8 cellular contexts compared by ENCODE assay signal in the genomic region with DNA sequence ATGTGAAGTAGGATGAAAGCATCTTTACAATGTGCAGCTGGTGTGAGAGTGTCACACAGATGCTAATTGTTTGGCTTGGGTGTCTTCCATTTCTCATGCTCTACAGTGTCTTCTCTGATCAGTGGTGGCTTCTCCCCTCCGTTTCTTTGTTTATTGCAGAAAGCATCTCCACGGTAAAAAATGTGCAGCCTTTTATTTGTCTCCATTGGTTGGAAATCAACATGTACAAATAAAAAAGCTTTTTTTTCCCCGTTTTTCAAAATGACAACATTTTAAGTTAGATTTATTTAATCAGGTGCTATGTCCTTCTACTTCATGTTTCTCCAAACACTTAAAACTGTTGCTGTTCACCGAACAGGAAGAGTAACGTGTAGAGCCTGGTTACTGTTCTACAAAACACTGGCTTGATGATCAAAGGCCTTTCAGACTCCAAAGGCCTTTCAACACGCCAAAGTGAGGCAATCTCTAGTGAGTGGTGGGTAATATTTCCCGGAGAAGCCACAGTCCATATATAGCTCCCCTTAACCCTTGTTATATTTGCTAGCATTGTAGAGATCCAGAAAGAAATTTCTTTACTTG. TPM values are rescaled to one million over a fixed set of nuclear protein-coding genes. Genes with fewer than 3 reads are reported as not detected.
DNase-seq lines count a peak whose midpoint lies in the region; ATAC-seq and TF ChIP-seq lines count a peak whose summit lies in the region.
"Not testable (repeated sequence)": the region's sequence is repeated elsewhere in the genome, so short reads cannot be mapped to it uniquely, and the experiment has no call there.

No MANE protein-coding gene starts in this region.

- H3K4me3 Mint-ChIP-seq in naive thymus-derived CD4-positive, alpha-beta T cell, result peak overlapping the region; percentile 56 to 92 (median 82)

- peak overlapping the region; percentile 92 to 99 for H3K27ac Mint-ChIP-seq in activated naive CD4-positive, alpha-beta T cell treated with anti-CD3 and anti-CD28 coated beads, Interleukin-2, amount 50 U/mL, for 72 hours
- H3K27ac Mint-ChIP-seq in naive thymus-derived CD4-positive, alpha-beta T cell, result peak overlapping the region; percentile 92 to 99 (median 95)

- not testable (repeated sequence) for H3K9me2 ChIP-seq in SU-DHL-6 (replicated peaks; ENCODE audit: insufficient read depth, low read length)

- in situ Hi-C loops in ACHN (cut with HindIII; ENCODE audit: low pct_ligation_motif_present, low pct_unique_long_range_greater_than_20kb, low sequenced_read_pairs), result not testable (repeated sequence)

- not testable (repeated sequence) for H4K20me1 ChIP-seq in SU-DHL-6 (ENCODE audit: low read depth, low read length)

- not testable (repeated sequence) for H3K27ac ChIP-seq in SU-DHL-6 (ENCODE audit: low read depth, low read length)
- H3K27ac ChIP-seq in heart right ventricle, result peak overlapping the region in 2 of 10 donors; percentile 9 to 77
- H3K27ac ChIP-seq in naive thymus-derived CD4-positive, alpha-beta T cell (ENCODE audit: low read depth, low read length), result peak overlapping the region; percentile 69

- POLR2A ChIA-PET in naive thymus-derived CD4-positive, alpha-beta T cell (lab: Charles Lee), result interaction anchor here (1.6 kb wide), 1 partner anchor 143 kb away, joined by 5 read pairs; the partner anchor contains the start of gene TMEM192

- H3K27me3 ChIP-seq in SU-DHL-6 (ENCODE audit: low read length); heart right ventricle; naive thymus-derived CD4-positive, alpha-beta T cell (ENCODE audit: control insufficient read depth in 2 of 2, insufficient read depth in 2 of 2, low read length in 2 of 2): not testable (repeated sequence)

- H3K9me3 ChIP-seq in SU-DHL-6 (ENCODE audit: insufficient read depth, low read length); heart right ventricle; naive thymus-derived CD4-positive, alpha-beta T cell (ENCODE audit: control insufficient read depth in 2 of 3, low read length in 3 of 3): not testable (repeated sequence)

- WGBS in heart right ventricle, 2 donors, result 31 to 50% methylated on average over 7 of the region's 7 CpGs

- H3K79me2 ChIP-seq in SU-DHL-6 (ENCODE audit: insufficient read depth, low read length), result not testable (repeated sequence)

- intact Hi-C loops in heart right ventricle (cut with DNase I), result not testable (repeated sequence)
- intact Hi-C loops in naive thymus-derived CD4-positive, alpha-beta T cell (cut with micrococcal nuclease), result loop anchor here (1.0 to 5.0 kb wide), 4 partner anchors 45 to 144 kb away; partner anchors contain the start of gene TMEM192 (in 1 of the 2)

- H3K9ac ChIP-seq in SU-DHL-6 (ENCODE audit: low read length), result not testable (repeated sequence)

- H3K9me3 Mint-ChIP-seq in activated naive CD4-positive, alpha-beta T cell treated with anti-CD3 and anti-CD28 coated beads, Interleukin-2, amount 50 U/mL, for 72 hours; naive thymus-derived CD4-positive, alpha-beta T cell: not testable (repeated sequence)

- H3K27me3 Mint-ChIP-seq in naive thymus-derived CD4-positive, alpha-beta T cell, result not testable (repeated sequence)

- H3K4me3 ChIP-seq in SU-DHL-6 (ENCODE audit: insufficient read depth, low read length, poor library complexity, severe bottlenecking); heart right ventricle: not testable (repeated sequence)
- H3K4me3 ChIP-seq in naive thymus-derived CD4-positive, alpha-beta T cell (ENCODE audit: low read length), result peak overlapping the region; percentile 55

- not testable (repeated sequence) for TF ChIP-seq CTCF in SU-DHL-6 (IDR thresholded peaks at IDR 0.05; ENCODE audit: insufficient read depth, low read length, poor library complexity, severe bottlenecking); heart right ventricle (IDR thresholded peaks at IDR 0.05)

- CTCF ChIA-PET in naive thymus-derived CD4-positive, alpha-beta T cell (lab: Charles Lee), result not testable (repeated sequence)

- peaks cover 31 to 78% (median 68%) of the 10 kb centered on the region in 7 donors for H3K4me1 Mint-ChIP-seq in naive thymus-derived CD4-positive, alpha-beta T cell

- ATAC-seq in GM18909 (IDR thresholded peaks at IDR 0.05; ENCODE audit: poor library complexity, unreplicated experiment), result peak; percentile 32
- ATAC-seq in HG03139 (IDR thresholded peaks at IDR 0.05; ENCODE audit: unreplicated experiment), result peak; percentile 30
- peak; percentile 40 to 63 for ATAC-seq in activated naive CD4-positive, alpha-beta T cell treated with anti-CD3 and anti-CD28 coated beads, Interleukin-2, amount 50 U/mL, for 72 hours
- ATAC-seq in heart right ventricle, result peak; percentile 42 to 93 (median 84)
- ATAC-seq in naive thymus-derived CD4-positive, alpha-beta T cell, result peak; percentile 75

- not testable (repeated sequence) for H2AFZ ChIP-seq in SU-DHL-6 (ENCODE audit: low read depth, low read length, severe bottlenecking)

- peaks cover 0 to 39% (median 14%) of the 10 kb centered on the region in 9 donors for H3K4me1 ChIP-seq in heart right ventricle
- peaks cover 0 to 46% of the 10 kb centered on the region in 2 donors for H3K4me1 ChIP-seq in naive thymus-derived CD4-positive, alpha-beta T cell (ENCODE audit: control insufficient read depth in 2 of 2, insufficient read depth in 2 of 2, low read length in 2 of 2)

- not testable (repeated sequence) for H3K36me3 Mint-ChIP-seq in activated naive CD4-positive, alpha-beta T cell treated with anti-CD3 and anti-CD28 coated beads, Interleukin-2, amount 50 U/mL, for 72 hours
- H3K36me3 Mint-ChIP-seq in naive thymus-derived CD4-positive, alpha-beta T cell, result peaks cover 0 to 20% (median 0%) of the 10 kb centered on the region in 5 donors

- H3F3A ChIP-seq in SU-DHL-6 (ENCODE audit: insufficient read depth), result not testable (repeated sequence)

- H3K4me2 ChIP-seq in SU-DHL-6 (ENCODE audit: low read depth, low read length, poor library complexity, severe bottlenecking), result peak overlapping the region; percentile 25

- DNase-seq in ACHN (peak; percentile 5), NCI-H2029 treated with DMSO at 0.1 percent for 48 hours (lab: John Stamatoyannopoulos, UW) (peak; percentile 41)
- DNase-seq in activated naive CD4-positive, alpha-beta T cell treated with anti-CD3 and anti-CD28 coated beads, Interleukin-2, amount 50 U/mL, for 72 hours (ENCODE audit: low spot score in 2 of 2); heart right ventricle: not testable (repeated sequence)
- peak in 7 of 9 donors; percentile 36 to 75 (median 54) for DNase-seq in naive thymus-derived CD4-positive, alpha-beta T cell

- not testable (repeated sequence) for H3K36me3 ChIP-seq in SU-DHL-6 (ENCODE audit: low read length); heart right ventricle; naive thymus-derived CD4-positive, alpha-beta T cell (ENCODE audit: control insufficient read depth in 2 of 3, insufficient read depth in 3 of 3, low read length in 3 of 3)

RNA-seq across cellular contexts. Expression of gene KLHL2, which starts 48.8 kb away (rescaled TPM):
- total RNA-seq in activated naive CD4-positive, alpha-beta T cell treated with anti-CD3 and anti-CD28 coated beads, Interleukin-2, amount 50 U/mL, for 72 hours, result 10 to 100 TPM; 32.1 to 35.1 TPM
- total RNA-seq in heart right ventricle, result 10 to 100 TPM in 7 of 10 donors, 1 to 10 TPM in 3; 6.0 to 14.7 (median 10.9) TPM
- 1 to 10 TPM; 6.1 to 9.1 TPM for polyA plus RNA-seq in heart right ventricle
- total RNA-seq in naive thymus-derived CD4-positive, alpha-beta T cell, result 10 to 100 TPM; 26.9 to 39.9 (median 27.9) TPM
- polyA plus RNA-seq in naive thymus-derived CD4-positive, alpha-beta T cell, result 1 to 10 TPM; 4.8 to 7.4 TPM

Comparison
In these comparisons a context has a peak if more than half of its experiments do, and no peak if none do; other contexts are left out.
1. ATAC-seq: peak in every context shown above with its lines; median percentile 84 in heart right ventricle; 75 in naive thymus-derived CD4-positive, alpha-beta T cell; 52 in activated naive CD4-positive, alpha-beta T cell treated with anti-CD3 and anti-CD28 coated beads, Interleukin-2, amount 50 U/mL, for 72 hours; 32 in GM18909; 30 in HG03139.